8 cellular contexts compared by ENCODE assay signal in the genomic region with DNA sequence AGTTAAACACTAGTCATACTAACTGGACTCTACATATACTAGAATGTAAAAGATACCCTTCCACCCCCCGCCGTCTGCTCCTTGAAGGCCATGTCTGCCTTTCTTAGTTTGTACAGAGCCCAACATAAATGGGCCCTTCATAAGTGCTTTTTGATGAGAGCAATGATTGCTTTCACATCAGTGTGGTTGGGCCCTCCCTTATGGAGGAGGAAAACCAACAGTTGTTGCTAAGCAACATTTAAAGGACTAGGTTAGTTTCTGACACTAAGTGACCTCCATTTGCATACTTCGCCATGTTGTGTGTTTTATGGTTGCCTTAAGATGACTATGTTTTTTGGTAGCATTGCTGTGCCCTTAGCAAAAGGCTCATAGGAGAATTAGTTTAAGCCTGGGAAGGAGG.
A peak's percentile ranks its signal among the peaks of the same experiment; 100 is the strongest.
DNase-seq lines count a peak whose midpoint lies in the region; ATAC-seq, FAIRE-seq and TF ChIP-seq lines count a peak whose summit lies in the region.

No MANE protein-coding gene starts in this region.

- TF ChIP-seq CTCF in pancreas (IDR thresholded peaks at IDR 0.05) (no peak), SK-N-SH (IDR thresholded peaks at IDR 0.05) (no peak)

- no peaks in the 10 kb centered on the region for H3K27me3 Mint-ChIP-seq in activated T-cell treated with anti-CD3 and anti-CD28 coated beads, Interleukin-2, amount 50 U/mL, for 72 hours (ENCODE audit: low read depth)
- peaks cover 3% of the 10 kb centered on the region for H3K27me3 Mint-ChIP-seq in activated T-helper 2 cell treated with anti-CD3 and anti-CD28 coated beads, Interferon-gamma antibody, Interleukin-2, Interleukin-4, amounts not matched to agents 10 μg/mL and 5 μg/mL and 100 μg/mL, durations not matched to agents 14 hours and 24 hours and 36 hours (ENCODE audit: low read depth)

- H2AFZ ChIP-seq in SK-N-SH (ENCODE audit: low read depth) = no peak overlapping the region

- H3K4me1 ChIP-seq in pancreas (no peaks in the 10 kb centered on the region), SK-N-SH (ENCODE audit: control insufficient read depth in 1 of 2, insufficient read depth in 2 of 2, low read depth in 1 of 2, low read length in 1 of 2) (peaks cover 32 to 48% of the 10 kb centered on the region in 2 experiments; a peak in 3 of 4 replicates)

- CTCF ChIA-PET in SK-N-SH (lab: Yijun Ruan, JAX) = interaction anchor here (0.6 to 5.0 kb wide), 4 partner anchors 14 to 155 kb away, joined by 3 to 25 read pairs (median 6); no protein-coding TSS in a partner anchor

- peak overlapping the region; percentile 77 for H3K27ac Mint-ChIP-seq in activated T-cell treated with anti-CD3 and anti-CD28 coated beads, Interleukin-2, amount 50 U/mL, for 72 hours
- H3K27ac Mint-ChIP-seq in activated T-helper 2 cell treated with anti-CD3 and anti-CD28 coated beads, Interferon-gamma antibody, Interleukin-2, Interleukin-4, amounts not matched to agents 10 μg/mL and 5 μg/mL and 100 μg/mL, durations not matched to agents 14 hours and 24 hours and 36 hours = peak overlapping the region; percentile 48

- H3K79me2 ChIP-seq in SK-N-SH (ENCODE audit: insufficient read depth) = no peaks in the 10 kb centered on the region

- DNase-seq in activated T-cell treated with anti-CD3 and anti-CD28 coated beads, Interleukin-2, amount 50 U/mL, for 72 hours = peak in 1 of 2 donors; percentile 23
- no peak for DNase-seq in activated T-cell treated with anti-CD3 and anti-CD28 coated beads, Interleukin-2, amount 50 U/mL, for 48 hours
- no peak for DNase-seq in activated T-helper 2 cell treated with anti-CD3 and anti-CD28 coated beads, Interferon-gamma antibody, Interleukin-2, Interleukin-4, amounts not matched to agents 10 μg/mL and 5 μg/mL and 100 μg/mL, durations not matched to agents 14 hours and 24 hours and 36 hours (ENCODE audit: low spot score)
- DNase-seq in pancreas = no peak
- no peak for DNase-seq in SK-N-SH
- no peak for DNase-seq in stimulated activated CD4-positive, alpha-beta T cell treated with anti-CD3 and anti-CD28 coated beads, Interleukin-2, amount 100 ng/mL, for 48 hours
- no peak for DNase-seq in GOT3 (lab: John Stamatoyannopoulos, UW)

- H3F3A ChIP-seq in SK-N-SH (replicated peaks; ENCODE audit: insufficient read depth) = peaks cover 14% of the 10 kb centered on the region

- no peak overlapping the region for H3K4me3 ChIP-seq in pancreas
- no peak overlapping the region for H3K4me3 ChIP-seq in SK-N-SH (ENCODE audit: low read depth in 2 of 2, low read length in 1 of 2)

- no peak for FAIRE-seq in pancreas (lab: Jason Lieb, UNC)

- no peak for TF ChIP-seq EP300 in SK-N-SH (IDR thresholded peaks at IDR 0.05; ENCODE audit: borderline replicate concordance in 1 of 2, low read depth in 1 of 2, low read length in 1 of 2)

- 87 to 94% methylated on average over 3 of the region's 3 CpGs for WGBS in pancreas, 2 donors
- 98% methylated on average over 3 of the region's 3 CpGs for WGBS in SK-N-SH (ENCODE audit: low lambda C conversion rate)

- intact Hi-C loops in activated T-helper 2 cell treated with anti-CD3 and anti-CD28 coated beads, Interferon-gamma antibody, Interleukin-2, Interleukin-4, amounts not matched to agents 10 μg/mL and 5 μg/mL and 100 μg/mL, durations not matched to agents 14 hours and 24 hours and 36 hours (cut with micrococcal nuclease) = loop anchor here (5.0 to 10.0 kb wide), 3 partner anchors 70 to 397 kb away; no protein-coding TSS in a partner anchor
- intact Hi-C loops in pancreas (cut with DNase I) = no loop called here

- no peaks in the 10 kb centered on the region for H3K9me2 ChIP-seq in SK-N-SH

- H3K4me2 ChIP-seq in SK-N-SH = no peak overlapping the region

- peaks cover 0 to 1% of the 10 kb centered on the region in 2 donors for H3K9me3 Mint-ChIP-seq in activated T-cell treated with anti-CD3 and anti-CD28 coated beads, Interleukin-2, amount 50 U/mL, for 72 hours
- no peaks in the 10 kb centered on the region for H3K9me3 Mint-ChIP-seq in activated T-helper 2 cell treated with anti-CD3 and anti-CD28 coated beads, Interferon-gamma antibody, Interleukin-2, Interleukin-4, amounts not matched to agents 10 μg/mL and 5 μg/mL and 100 μg/mL, durations not matched to agents 14 hours and 24 hours and 36 hours

- H3K36me3 ChIP-seq in pancreas (no peaks in the 10 kb centered on the region), SK-N-SH (replicated peaks in 1 of 2; ENCODE audit: control insufficient read depth in 1 of 2, insufficient read depth in 2 of 2, low read length in 1 of 2) (no peaks in the 10 kb centered on the region)

- H3K9ac ChIP-seq in SK-N-SH = no peak overlapping the region

- TF ChIP-seq RAD21 in SK-N-SH (IDR thresholded peaks at IDR 0.05; ENCODE audit: low read length) = no peak

- no peaks in the 10 kb centered on the region for H4K20me1 ChIP-seq in SK-N-SH (ENCODE audit: insufficient read depth)

- peaks cover 0 to 3% (median 0%) of the 10 kb centered on the region in 4 donors for H3K27me3 ChIP-seq in pancreas
- H3K27me3 ChIP-seq in SK-N-SH (ENCODE audit: insufficient read depth) = no peaks in the 10 kb centered on the region

- H3K27ac ChIP-seq in pancreas (no peak overlapping the region), SK-N-SH (ENCODE audit: low read depth in 2 of 2, low read length in 1 of 2) (no peak overlapping the region)

- H3K36me3 Mint-ChIP-seq in activated T-cell treated with anti-CD3 and anti-CD28 coated beads, Interleukin-2, amount 50 U/mL, for 72 hours (ENCODE audit: insufficient read depth in 2 of 2) = peaks cover 5 to 13% of the 10 kb centered on the region in 2 donors
- peaks cover 51% of the 10 kb centered on the region for H3K36me3 Mint-ChIP-seq in activated T-helper 2 cell treated with anti-CD3 and anti-CD28 coated beads, Interferon-gamma antibody, Interleukin-2, Interleukin-4, amounts not matched to agents 10 μg/mL and 5 μg/mL and 100 μg/mL, durations not matched to agents 14 hours and 24 hours and 36 hours (ENCODE audit: low read depth)

- peaks cover 98% of the 10 kb centered on the region for H3K4me1 Mint-ChIP-seq in activated T-cell treated with anti-CD3 and anti-CD28 coated beads, Interleukin-2, amount 50 U/mL, for 72 hours (ENCODE audit: low read depth)
- peaks cover 63% of the 10 kb centered on the region for H3K4me1 Mint-ChIP-seq in activated T-helper 2 cell treated with anti-CD3 and anti-CD28 coated beads, Interferon-gamma antibody, Interleukin-2, Interleukin-4, amounts not matched to agents 10 μg/mL and 5 μg/mL and 100 μg/mL, durations not matched to agents 14 hours and 24 hours and 36 hours (ENCODE audit: low read depth)

- POLR2A ChIA-PET in SK-N-SH (lab: Yijun Ruan, JAX) = no interaction called here

- H3K4me3 Mint-ChIP-seq in activated T-cell treated with anti-CD3 and anti-CD28 coated beads, Interleukin-2, amount 50 U/mL, for 72 hours = peak overlapping the region; percentile 71 to 79
- H3K4me3 Mint-ChIP-seq in activated T-helper 2 cell treated with anti-CD3 and anti-CD28 coated beads, Interferon-gamma antibody, Interleukin-2, Interleukin-4, amounts not matched to agents 10 μg/mL and 5 μg/mL and 100 μg/mL, durations not matched to agents 14 hours and 24 hours and 36 hours (ENCODE audit: low read depth) = peak overlapping the region; percentile 1

- ATAC-seq in activated T-cell treated with anti-CD3 and anti-CD28 coated beads, Interleukin-2, amount 50 U/mL, for 72 hours (replicated peaks in 1 of 2) = peak; percentile 46 to 62
- peak; percentile 34 for ATAC-seq in HG03460 (IDR thresholded peaks at IDR 0.05; ENCODE audit: unreplicated experiment)
- ATAC-seq in pancreas = peak in 3 of 4 donors; percentile 39 to 67 (median 59)

- H3K9me3 ChIP-seq in pancreas = no peaks in the 10 kb centered on the region
- no peaks in the 10 kb centered on the region for H3K9me3 ChIP-seq in SK-N-SH

TF ChIP-seq in SK-N-SH, 30 proteins besides CTCF, POLR2A, EP300 and RAD21:
- TF ChIP-seq SIN3A (IDR thresholded peaks at IDR 0.05; ENCODE audit: borderline replicate concordance, low read depth, low read length) (no peak), RFX5 (IDR thresholded peaks at IDR 0.05; ENCODE audit: low read length) (no peak), ELF1 (IDR thresholded peaks at IDR 0.05) (no peak), MXI1 (IDR thresholded peaks at IDR 0.05; ENCODE audit: low read depth, low read length) (no peak), RXRA (IDR thresholded peaks at IDR 0.05; ENCODE audit: borderline replicate concordance, low read depth) (no peak), SMC3 (IDR thresholded peaks at IDR 0.05; ENCODE audit: low read depth, low read length) (no peak), USF2 (IDR thresholded peaks at IDR 0.05; ENCODE audit: borderline replicate concordance, low read depth, low read length) (no peak)
- TF ChIP-seq, protein P1, sequence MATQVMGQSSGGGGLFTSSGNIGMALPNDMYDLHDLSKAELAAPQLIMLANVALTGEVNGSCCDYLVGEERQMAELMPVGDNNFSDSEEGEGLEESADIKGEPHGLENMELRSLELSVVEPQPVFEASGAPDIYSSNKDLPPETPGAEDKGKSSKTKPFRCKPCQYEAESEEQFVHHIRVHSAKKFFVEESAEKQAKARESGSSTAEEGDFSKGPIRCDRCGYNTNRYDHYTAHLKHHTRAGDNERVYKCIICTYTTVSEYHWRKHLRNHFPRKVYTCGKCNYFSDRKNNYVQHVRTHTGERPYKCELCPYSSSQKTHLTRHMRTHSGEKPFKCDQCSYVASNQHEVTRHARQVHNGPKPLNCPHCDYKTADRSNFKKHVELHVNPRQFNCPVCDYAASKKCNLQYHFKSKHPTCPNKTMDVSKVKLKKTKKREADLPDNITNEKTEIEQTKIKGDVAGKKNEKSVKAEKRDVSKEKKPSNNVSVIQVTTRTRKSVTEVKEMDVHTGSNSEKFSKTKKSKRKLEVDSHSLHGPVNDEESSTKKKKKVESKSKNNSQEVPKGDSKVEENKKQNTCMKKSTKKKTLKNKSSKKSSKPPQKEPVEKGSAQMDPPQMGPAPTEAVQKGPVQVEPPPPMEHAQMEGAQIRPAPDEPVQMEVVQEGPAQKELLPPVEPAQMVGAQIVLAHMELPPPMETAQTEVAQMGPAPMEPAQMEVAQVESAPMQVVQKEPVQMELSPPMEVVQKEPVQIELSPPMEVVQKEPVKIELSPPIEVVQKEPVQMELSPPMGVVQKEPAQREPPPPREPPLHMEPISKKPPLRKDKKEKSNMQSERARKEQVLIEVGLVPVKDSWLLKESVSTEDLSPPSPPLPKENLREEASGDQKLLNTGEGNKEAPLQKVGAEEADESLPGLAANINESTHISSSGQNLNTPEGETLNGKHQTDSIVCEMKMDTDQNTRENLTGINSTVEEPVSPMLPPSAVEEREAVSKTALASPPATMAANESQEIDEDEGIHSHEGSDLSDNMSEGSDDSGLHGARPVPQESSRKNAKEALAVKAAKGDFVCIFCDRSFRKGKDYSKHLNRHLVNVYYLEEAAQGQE (IDR thresholded peaks at IDR 0.05; ENCODE audit: low read depth, low read length) = no peak
TF ChIP-seq in SK-N-SH: peak in this region for 0.
